In genomic region chr10:6494934-6495592, GRCh38 we compare ENCODE assay signal across 12 cellular contexts.
A peak's percentile ranks its signal among the peaks of the same experiment; 100 is the strongest.
DNase-seq lines count a peak whose midpoint lies in the region; ATAC-seq and TF ChIP-seq lines count a peak whose summit lies in the region.
"Had no signal": no experiment of that assay in that cellular context is flagged by ENCODE, and none has a peak within 500 bp of the region (broad histone marks: within the 10 kb centered on the region; RNA-seq: fewer than 3 reads in every experiment).

No MANE protein-coding gene starts in this region.

- TF ChIP-seq CTCF in natural killer cell (IDR thresholded peaks at IDR 0.05) = no peak
- TF ChIP-seq CTCF in endodermal cell (conservative IDR thresholded peaks at IDR 0.05) = no peak

- H3K9ac ChIP-seq in endodermal cell (ENCODE audit: extremely low read depth, low read length, poor library complexity, severe bottlenecking) = no peak overlapping the region

- no peaks in the 10 kb centered on the region for H3K27me3 ChIP-seq in CD4-positive, alpha-beta memory T cell (ENCODE audit: insufficient read depth, low read length)
- peaks cover 72% of the 10 kb centered on the region for H3K27me3 ChIP-seq in endodermal cell (ENCODE audit: control insufficient read depth, insufficient read depth, low read length, poor library complexity, severe bottlenecking)
- H3K27me3 ChIP-seq: body of pancreas had no signal

- H3K4me3 Mint-ChIP-seq in CD4-positive, alpha-beta memory T cell = no peak overlapping the region
- no peak overlapping the region for H3K4me3 Mint-ChIP-seq in T-cell
- no peak overlapping the region for H3K4me3 Mint-ChIP-seq in activated T-cell treated with anti-CD3 and anti-CD28 coated beads, Interleukin-2, amount 50 U/mL, for 72 hours
- H3K4me3 Mint-ChIP-seq in natural killer cell = no peak overlapping the region
- H3K4me3 Mint-ChIP-seq in endodermal cell = no peak overlapping the region

- ATAC-seq in T-cell (replicated peaks in 1 of 4) (peak; percentile 55 to 77 (median 58)), natural killer cell (peak; percentile 19 to 44 (median 34))
- peak; percentile 48 to 54 for ATAC-seq in activated T-cell treated with anti-CD3 and anti-CD28 coated beads, Interleukin-2, amount 50 U/mL, for 72 hours (replicated peaks in 1 of 2)
- ATAC-seq: body of pancreas had no signal

- intact Hi-C loops in CD4-positive, alpha-beta memory T cell (cut with micrococcal nuclease) = loop anchor here (1.0 to 2.0 kb wide), 2 partner anchors 21 to 84 kb away; no protein-coding TSS in a partner anchor
- intact Hi-C loops in natural killer cell (cut with micrococcal nuclease) = loop anchor here (5.0 to 10.0 kb wide), 2 partner anchors 540 to 752 kb away; no protein-coding TSS in a partner anchor

- peaks cover 81% of the 10 kb centered on the region for H3K4me1 ChIP-seq in CD4-positive, alpha-beta memory T cell (ENCODE audit: insufficient read depth, low read length)
- no peaks in the 10 kb centered on the region for H3K4me1 ChIP-seq in endodermal cell (ENCODE audit: control insufficient read depth, insufficient read depth, low read length)
- H3K4me1 ChIP-seq: body of pancreas had no signal

- DNase-seq in CD4-positive, alpha-beta memory T cell = peak; percentile 75 to 87 (median 78)
- peak in 32 of 34 experiments; percentile 32 to 71 (median 61) for DNase-seq in T-cell
- DNase-seq in activated T-cell treated with anti-CD3 and anti-CD28 coated beads, Interleukin-2, amount 50 U/mL, for 72 hours = peak; percentile 54 to 56
- peak; percentile 33 for DNase-seq in natural killer cell
- DNase-seq in NCI-H1105 treated with DMSO at 0.1 percent for 48 hours (lab: John Stamatoyannopoulos, UW) = no peak
- no peak for DNase-seq in NCI-H1436 (lab: John Stamatoyannopoulos, UW)
- no peak for DNase-seq in hippocampal formation (lab: John Stamatoyannopoulos, UW)
- DNase-seq in endodermal cell = no peak
- DNase-seq: body of pancreas, midbrain, NCI-H345, Right ventricle myocardium superior had no signal

- H3K36me3 Mint-ChIP-seq in CD4-positive, alpha-beta memory T cell = peaks cover 39 to 41% of the 10 kb centered on the region in 2 donors
- H3K36me3 Mint-ChIP-seq in T-cell (peaks cover 41% of the 10 kb centered on the region), natural killer cell (peaks cover 4% of the 10 kb centered on the region), endodermal cell (ENCODE audit: low read depth) (peaks cover 35% of the 10 kb centered on the region)
- H3K36me3 Mint-ChIP-seq in activated T-cell treated with anti-CD3 and anti-CD28 coated beads, Interleukin-2, amount 50 U/mL, for 72 hours (ENCODE audit: insufficient read depth in 2 of 2) = peaks cover 23 to 30% of the 10 kb centered on the region in 2 donors

- CTCF ChIA-PET in CD4-positive, alpha-beta memory T cell (lab: Charles Lee; ENCODE audit: partially characterized antibody) = interaction anchor here (1.4 to 2.3 kb wide), 3 partner anchors 49 to 86 kb away, joined by 5 to 10 read pairs (median 7); partner anchors contain the start of gene PRKCQ
- CTCF ChIA-PET in T-cell (lab: Charles Lee) = interaction anchor here in 1 of 2 donors (0.5 kb wide), 1 partner anchor 681 kb away, joined by 3 read pairs; no protein-coding TSS in a partner anchor

- H3K27ac Mint-ChIP-seq in CD4-positive, alpha-beta memory T cell = no peak overlapping the region
- no peak overlapping the region for H3K27ac Mint-ChIP-seq in T-cell
- no peak overlapping the region for H3K27ac Mint-ChIP-seq in activated T-cell treated with anti-CD3 and anti-CD28 coated beads, Interleukin-2, amount 50 U/mL, for 72 hours
- H3K27ac Mint-ChIP-seq in natural killer cell = no peak overlapping the region
- H3K27ac Mint-ChIP-seq in endodermal cell = no peak overlapping the region

- POLR2A ChIA-PET in CD4-positive, alpha-beta memory T cell (lab: Charles Lee; ENCODE audit: partially characterized antibody) = interaction anchor here (0.6 to 2.6 kb wide), 12 partner anchors 10 to 92 kb away, joined by 3 to 12 read pairs (median 4); no protein-coding TSS in a partner anchor
- POLR2A ChIA-PET in T-cell (lab: Charles Lee) = interaction anchor here in 1 of 2 donors (0.6 to 1.1 kb wide), 3 partner anchors 14 to 86 kb away, joined by 3 to 6 read pairs (median 4); no protein-coding TSS in a partner anchor

- H3K27me3 Mint-ChIP-seq in CD4-positive, alpha-beta memory T cell = no peaks in the 10 kb centered on the region
- H3K27me3 Mint-ChIP-seq in T-cell (no peaks in the 10 kb centered on the region), natural killer cell (ENCODE audit: low read depth in 2 of 2) (no peaks in the 10 kb centered on the region), endodermal cell (ENCODE audit: insufficient read depth) (peaks cover 45% of the 10 kb centered on the region)
- no peaks in the 10 kb centered on the region for H3K27me3 Mint-ChIP-seq in activated T-cell treated with anti-CD3 and anti-CD28 coated beads, Interleukin-2, amount 50 U/mL, for 72 hours (ENCODE audit: low read depth)

- H3K27ac ChIP-seq in CD4-positive, alpha-beta memory T cell (ENCODE audit: low read depth, low read length) = peak overlapping the region; percentile 72
- no peak overlapping the region for H3K27ac ChIP-seq in endodermal cell (ENCODE audit: low read depth, low read length)
- H3K27ac ChIP-seq: body of pancreas had no signal

- peak overlapping the region in 1 of 2 donors; percentile 43 for H3K4me3 ChIP-seq in CD4-positive, alpha-beta memory T cell (ENCODE audit: low read length in 2 of 2)
- H3K4me3 ChIP-seq in endodermal cell (ENCODE audit: low read length) = no peak overlapping the region
- H3K4me3 ChIP-seq: body of pancreas had no signal

- H3K36me3 ChIP-seq in CD4-positive, alpha-beta memory T cell (ENCODE audit: insufficient read depth, low read length) = peaks cover 45% of the 10 kb centered on the region
- peaks cover 91% of the 10 kb centered on the region for H3K36me3 ChIP-seq in endodermal cell (ENCODE audit: control insufficient read depth, insufficient read depth, low read length)

- 92 to 95% methylated on average over 9 to 13 of the region's 13 CpGs for WGBS in endodermal cell (ENCODE audit: insufficient coverage in 1 of 2, insufficient read length in 1 of 2), 2 experiments

- no peaks in the 10 kb centered on the region for H3K9me3 ChIP-seq in CD4-positive, alpha-beta memory T cell (ENCODE audit: control insufficient read depth in 1 of 2, low read length in 2 of 2)
- H3K9me3 ChIP-seq in endodermal cell (ENCODE audit: control insufficient read depth, low read length) = no peaks in the 10 kb centered on the region
- H3K9me3 ChIP-seq: body of pancreas had no signal

- peaks cover 0 to 4% (median under 1%) of the 10 kb centered on the region in 8 donors for H3K9me3 Mint-ChIP-seq in CD4-positive, alpha-beta memory T cell
- H3K9me3 Mint-ChIP-seq in T-cell (peaks cover 0 to 9% (median 3%) of the 10 kb centered on the region in 3 donors), natural killer cell (no peaks in the 10 kb centered on the region), endodermal cell (no peaks in the 10 kb centered on the region)
- no peaks in the 10 kb centered on the region for H3K9me3 Mint-ChIP-seq in activated T-cell treated with anti-CD3 and anti-CD28 coated beads, Interleukin-2, amount 50 U/mL, for 72 hours

- H3K4me1 Mint-ChIP-seq in CD4-positive, alpha-beta memory T cell = peaks cover 20 to 44% (median 30%) of the 10 kb centered on the region in 4 donors
- H3K4me1 Mint-ChIP-seq in T-cell = peaks cover 25 to 46% (median 28%) of the 10 kb centered on the region in 3 donors
- peaks cover 26% of the 10 kb centered on the region for H3K4me1 Mint-ChIP-seq in activated T-cell treated with anti-CD3 and anti-CD28 coated beads, Interleukin-2, amount 50 U/mL, for 72 hours (ENCODE audit: low read depth)
- peaks cover 25% of the 10 kb centered on the region in 2 donors for H3K4me1 Mint-ChIP-seq in natural killer cell
- H3K4me1 Mint-ChIP-seq in endodermal cell = no peaks in the 10 kb centered on the region

Comparison
In these comparisons a context has a peak if more than half of its experiments do, and no peak if none do; other contexts are left out.
1. DNase-seq: peak in CD4-positive, alpha-beta memory T cell (5 of 5), T-cell (32 of 34), activated T-cell treated with anti-CD3 and anti-CD28 coated beads, Interleukin-2, amount 50 U/mL, for 72 hours (2 of 2) and natural killer cell (single experiment); none in NCI-H1105 treated with DMSO at 0.1 percent for 48 hours (single experiment), NCI-H1436 (single experiment), hippocampal formation (0 of 2) and endodermal cell (single experiment).
2. Peak in every context shown above with its lines, with median percentiles within 50 percentile points of each other: ATAC-seq.